8 cellular contexts compared by ENCODE assay signal in the genomic region with DNA sequence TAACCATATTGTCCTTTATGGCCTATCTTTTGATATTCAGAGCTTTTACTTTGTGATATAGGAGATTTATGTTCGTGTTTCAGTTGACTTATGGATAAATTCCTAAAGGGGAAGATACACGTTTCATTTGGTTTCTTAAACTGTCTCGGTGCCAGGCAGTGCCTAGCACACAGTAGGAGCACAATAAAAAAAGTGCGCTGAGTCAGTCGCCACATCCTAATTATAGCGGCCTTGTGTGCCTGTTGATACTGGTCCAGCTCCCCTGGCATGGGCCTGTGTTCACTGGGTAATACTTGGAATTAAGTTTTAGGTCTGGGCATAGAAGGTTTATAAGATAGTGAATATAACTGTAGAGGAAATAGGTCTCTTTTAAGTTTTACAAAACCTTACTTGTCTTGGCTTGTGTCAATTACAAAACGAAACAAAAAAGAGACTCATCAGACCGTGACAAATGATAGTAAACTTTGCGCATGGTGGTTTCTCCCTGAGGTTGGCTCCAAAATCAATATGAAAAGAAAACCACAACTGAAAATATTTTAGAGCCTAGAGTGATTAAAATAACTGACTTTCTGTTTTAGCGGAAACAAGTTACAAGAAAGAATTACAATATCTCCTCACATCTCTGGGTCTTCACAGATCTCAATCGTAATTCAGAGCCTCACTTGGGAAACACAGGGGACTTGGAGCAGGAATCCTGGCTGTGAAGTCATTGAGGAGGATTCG.
DNase-seq lines count a peak whose midpoint lies in the region; ATAC-seq, FAIRE-seq and TF ChIP-seq lines count a peak whose summit lies in the region.

No MANE protein-coding gene starts in this region.

- H3K27me3 ChIP-seq in esophagus squamous epithelium, result no peaks in the 10 kb centered on the region

- peak; percentile 32 for DNase-seq in GM12892 (ENCODE audit: insufficient read length)
- DNase-seq in NCI-H1105 treated with DMSO at 0.1 percent for 48 hours (lab: John Stamatoyannopoulos, UW), result peak; percentile 83
- DNase-seq in esophagus squamous epithelium (lab: John Stamatoyannopoulos, UW), result no peak
- DNase-seq in NCI-H1092 (lab: John Stamatoyannopoulos, UW), result no peak
- DNase-seq in NCI-H1417 treated with DMSO at 0.1 percent for 48 hours (lab: John Stamatoyannopoulos, UW), result no peak

- WGBS in esophagus squamous epithelium, 2 donors, result 30 to 38% methylated on average over 12 of the region's 12 CpGs

- TF ChIP-seq POLR2A in GM12892 (IDR thresholded peaks at IDR 0.05; ENCODE audit: low read depth, low read length) (no peak), esophagus squamous epithelium (IDR thresholded peaks at IDR 0.05) (no peak)

- H3K9me3 ChIP-seq in esophagus squamous epithelium, result no peaks in the 10 kb centered on the region

- FAIRE-seq in GM12892 (lab: Jason Lieb, UNC), result peak; percentile 87

- peak; percentile 83 for ATAC-seq in GM21447 (IDR thresholded peaks at IDR 0.05; ENCODE audit: unreplicated experiment)
- no peak for ATAC-seq in GM19328 (IDR thresholded peaks at IDR 0.05; ENCODE audit: unreplicated experiment)
- no peak for ATAC-seq in HG02571 (IDR thresholded peaks at IDR 0.05; ENCODE audit: unreplicated experiment)

- H3K36me3 ChIP-seq in esophagus squamous epithelium, result peaks cover 0 to 22% (median 0%) of the 10 kb centered on the region in 3 donors

- no peak for TF ChIP-seq CTCF in esophagus squamous epithelium (IDR thresholded peaks at IDR 0.05)

- intact Hi-C loops in esophagus squamous epithelium (cut with DNase I), result no loop called here

- no peak overlapping the region for H3K4me3 ChIP-seq in esophagus squamous epithelium

- peaks cover 0 to 29% (median 5%) of the 10 kb centered on the region in 3 donors for H3K4me1 ChIP-seq in esophagus squamous epithelium

- peak overlapping the region in 3 of 4 donors; percentile 19 to 56 (median 46) for H3K27ac ChIP-seq in esophagus squamous epithelium

Comparison
In these comparisons a context has a peak if more than half of its experiments do, and no peak if none do; other contexts are left out.
1. DNase-seq: peak in GM12892 (single experiment) and NCI-H1105 treated with DMSO at 0.1 percent for 48 hours (single experiment); none in esophagus squamous epithelium (single experiment), NCI-H1092 (single experiment) and NCI-H1417 treated with DMSO at 0.1 percent for 48 hours (single experiment).